In the genomic region with DNA sequence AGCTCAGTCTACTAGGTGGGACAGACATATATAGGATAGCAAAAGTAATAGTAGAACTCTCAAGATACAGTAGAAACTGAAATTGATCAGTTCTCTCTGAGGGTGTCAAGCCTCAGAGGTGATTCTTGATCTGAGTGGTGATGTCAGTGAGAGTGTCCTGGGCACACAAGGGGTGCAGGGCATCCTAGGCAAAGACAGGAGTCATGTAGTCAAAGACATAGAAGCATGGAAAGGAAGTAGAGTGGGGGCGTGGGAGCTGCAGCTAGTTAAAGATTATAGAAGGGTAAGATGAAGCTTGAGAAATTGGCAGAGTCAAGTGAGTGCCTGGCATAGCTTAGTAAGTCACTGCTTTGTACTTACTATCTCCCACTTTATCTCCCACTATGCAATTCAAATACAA, we compare ENCODE assay signal across 9 cellular contexts. TPM values are rescaled to one million over a fixed set of nuclear protein-coding genes. Genes with fewer than 3 reads are reported as not detected.
DNase-seq lines count a peak whose midpoint lies in the region; ATAC-seq and TF ChIP-seq lines count a peak whose summit lies in the region.
"Had no signal": no experiment of that assay in that cellular context is flagged by ENCODE, and none has a peak within 500 bp of the region (broad histone marks: within the 10 kb centered on the region; RNA-seq: fewer than 3 reads in every experiment).

No MANE protein-coding gene starts in this region.

- H3K4me1 ChIP-seq in transverse colon (peaks cover 0 to 15% (median 0%) of the 10 kb centered on the region in 4 donors), MM.1S (ENCODE audit: low read length) (no peaks in the 10 kb centered on the region)

- H3K27me3 ChIP-seq in transverse colon = no peaks in the 10 kb centered on the region
- no peaks in the 10 kb centered on the region for H3K27me3 ChIP-seq in MM.1S (replicated peaks; ENCODE audit: insufficient read depth, low read length)

- intact Hi-C loops in activated T-helper 2 cell treated with anti-CD3 and anti-CD28 coated beads, Interferon-gamma antibody, Interleukin-2, Interleukin-4, amounts not matched to agents 10 μg/mL and 5 μg/mL and 100 μg/mL, durations not matched to agents 14 hours and 24 hours and 36 hours (cut with micrococcal nuclease) = loop anchor here (1.0 to 5.0 kb wide), 7 partner anchors 25 to 355 kb away; no protein-coding TSS in a partner anchor
- intact Hi-C loops in transverse colon (cut with DNase I; ENCODE audit: low total_unique reads) = no loop called here

- no peak overlapping the region for H3K4me3 ChIP-seq in transverse colon
- H3K4me3 ChIP-seq in MM.1S (ENCODE audit: low read length) = no peak overlapping the region

- no peaks in the 10 kb centered on the region for H3K9me3 Mint-ChIP-seq in activated T-helper 2 cell treated with anti-CD3 and anti-CD28 coated beads, Interferon-gamma antibody, Interleukin-2, Interleukin-4, amounts not matched to agents 10 μg/mL and 5 μg/mL and 100 μg/mL, durations not matched to agents 14 hours and 24 hours and 36 hours
- no peaks in the 10 kb centered on the region for H3K9me3 Mint-ChIP-seq in stimulated activated naive CD8-positive, alpha-beta T cell treated with anti-CD3 and anti-CD28 coated beads, Interleukin-15, Interleukin-2, amounts not matched to agents 100 ng/mL and 50 ng/mL, for 24 hours
- H3K9me3 Mint-ChIP-seq: CD14-positive monocyte had no signal

- H3K4me3 Mint-ChIP-seq in activated T-helper 2 cell treated with anti-CD3 and anti-CD28 coated beads, Interferon-gamma antibody, Interleukin-2, Interleukin-4, amounts not matched to agents 10 μg/mL and 5 μg/mL and 100 μg/mL, durations not matched to agents 14 hours and 24 hours and 36 hours (ENCODE audit: low read depth) = no peak overlapping the region
- no peak overlapping the region for H3K4me3 Mint-ChIP-seq in stimulated activated naive CD8-positive, alpha-beta T cell treated with anti-CD3 and anti-CD28 coated beads, Interleukin-15, Interleukin-2, amounts not matched to agents 100 ng/mL and 50 ng/mL, for 24 hours
- H3K4me3 Mint-ChIP-seq: CD14-positive monocyte had no signal

- H3K27me3 Mint-ChIP-seq in activated T-helper 2 cell treated with anti-CD3 and anti-CD28 coated beads, Interferon-gamma antibody, Interleukin-2, Interleukin-4, amounts not matched to agents 10 μg/mL and 5 μg/mL and 100 μg/mL, durations not matched to agents 14 hours and 24 hours and 36 hours (ENCODE audit: low read depth) = no peaks in the 10 kb centered on the region
- H3K27me3 Mint-ChIP-seq in stimulated activated naive CD8-positive, alpha-beta T cell treated with anti-CD3 and anti-CD28 coated beads, Interleukin-15, Interleukin-2, amounts not matched to agents 100 ng/mL and 50 ng/mL, for 24 hours = no peaks in the 10 kb centered on the region

- no peaks in the 10 kb centered on the region for H3K79me2 ChIP-seq in MM.1S (ENCODE audit: low read length)

- H3K36me3 Mint-ChIP-seq in activated T-helper 2 cell treated with anti-CD3 and anti-CD28 coated beads, Interferon-gamma antibody, Interleukin-2, Interleukin-4, amounts not matched to agents 10 μg/mL and 5 μg/mL and 100 μg/mL, durations not matched to agents 14 hours and 24 hours and 36 hours (ENCODE audit: low read depth) = peaks cover 58% of the 10 kb centered on the region
- peaks cover 25% of the 10 kb centered on the region for H3K36me3 Mint-ChIP-seq in stimulated activated naive CD8-positive, alpha-beta T cell treated with anti-CD3 and anti-CD28 coated beads, Interleukin-15, Interleukin-2, amounts not matched to agents 100 ng/mL and 50 ng/mL, for 24 hours (ENCODE audit: low read depth)

- in situ Hi-C loops in transverse colon (cut with MboI; ENCODE audit: low pct_ligation_motif_present in 1 of 4, low pct_unique_long_range_greater_than_20kb in 1 of 4, low sequenced_read_pairs in 3 of 4) = loop anchor here in 2 of 4 donors (10.0 to 25.0 kb wide), 2 partner anchors 161 to 764 kb away; a partner anchor contains a TSS

- DNase-seq in stimulated activated CD4-positive, alpha-beta T cell treated with anti-CD3 and anti-CD28 coated beads, Interleukin-15, amount 100 ng/mL, for 24 hours = peak; percentile 48
- DNase-seq in stimulated activated CD4-positive, alpha-beta T cell treated with anti-CD3 and anti-CD28 coated beads, Interleukin-12 subunit alpha, Interleukin-12 subunit beta, amount 100 ng/mL, for 4 hours = no peak
- DNase-seq in activated T-helper 2 cell treated with anti-CD3 and anti-CD28 coated beads, Interferon-gamma antibody, Interleukin-2, Interleukin-4, amounts not matched to agents 10 μg/mL and 5 μg/mL and 100 μg/mL, durations not matched to agents 14 hours and 24 hours and 36 hours (ENCODE audit: low spot score) = no peak
- DNase-seq in middle frontal gyrus (ENCODE audit: extremely low spot score, low spot score) (no peak), transverse colon (no peak), MM.1S (no peak)

- peaks cover 47% of the 10 kb centered on the region for H3K4me1 Mint-ChIP-seq in activated T-helper 2 cell treated with anti-CD3 and anti-CD28 coated beads, Interferon-gamma antibody, Interleukin-2, Interleukin-4, amounts not matched to agents 10 μg/mL and 5 μg/mL and 100 μg/mL, durations not matched to agents 14 hours and 24 hours and 36 hours (ENCODE audit: low read depth)
- H3K4me1 Mint-ChIP-seq in stimulated activated naive CD8-positive, alpha-beta T cell treated with anti-CD3 and anti-CD28 coated beads, Interleukin-15, Interleukin-2, amounts not matched to agents 100 ng/mL and 50 ng/mL, for 24 hours (ENCODE audit: low read depth) = peaks cover 36% of the 10 kb centered on the region
- H3K4me1 Mint-ChIP-seq: CD14-positive monocyte had no signal

- peak; percentile 83 for ATAC-seq in HG02970 (IDR thresholded peaks at IDR 0.05; ENCODE audit: low FRiP score, unreplicated experiment)

- no peak overlapping the region for H2AFZ ChIP-seq in MM.1S (ENCODE audit: low read length)

- peak overlapping the region; percentile 38 for H3K27ac Mint-ChIP-seq in activated T-helper 2 cell treated with anti-CD3 and anti-CD28 coated beads, Interferon-gamma antibody, Interleukin-2, Interleukin-4, amounts not matched to agents 10 μg/mL and 5 μg/mL and 100 μg/mL, durations not matched to agents 14 hours and 24 hours and 36 hours
- peak overlapping the region; percentile 69 for H3K27ac Mint-ChIP-seq in stimulated activated naive CD8-positive, alpha-beta T cell treated with anti-CD3 and anti-CD28 coated beads, Interleukin-15, Interleukin-2, amounts not matched to agents 100 ng/mL and 50 ng/mL, for 24 hours

- no peak for TF ChIP-seq POLR2A in transverse colon (IDR thresholded peaks at IDR 0.05)

- H3K4me2 ChIP-seq in MM.1S (ENCODE audit: low read depth, low read length) = no peak overlapping the region

- no peaks in the 10 kb centered on the region for H3K9me3 ChIP-seq in transverse colon
- no peaks in the 10 kb centered on the region for H3K9me3 ChIP-seq in MM.1S (replicated peaks; ENCODE audit: insufficient read depth, low read length)

- H3K9me2 ChIP-seq in MM.1S (replicated peaks; ENCODE audit: insufficient read depth, low read length) = no peaks in the 10 kb centered on the region

- 51 to 57% methylated on average over 1 of the region's 1 CpG for WGBS in transverse colon (ENCODE audit: low coverage in 1 of 2), 2 donors

- H3K36me3 ChIP-seq in transverse colon (no peaks in the 10 kb centered on the region), MM.1S (replicated peaks; ENCODE audit: insufficient read depth, low read length) (no peaks in the 10 kb centered on the region)

- TF ChIP-seq CTCF in transverse colon (IDR thresholded peaks at IDR 0.05) = no peak
- TF ChIP-seq CTCF in MM.1S (IDR thresholded peaks at IDR 0.05; ENCODE audit: low read length) = no peak

- H3K27ac ChIP-seq in transverse colon (no peak overlapping the region), MM.1S (ENCODE audit: low read length) (no peak overlapping the region)

- no peak for TF ChIP-seq EP300 in transverse colon (IDR thresholded peaks at IDR 0.05; ENCODE audit: low read depth)

- no peaks in the 10 kb centered on the region for H4K20me1 ChIP-seq in MM.1S (ENCODE audit: insufficient read depth, low read length)

- no peaks in the 10 kb centered on the region for H3F3A ChIP-seq in MM.1S (ENCODE audit: insufficient read depth, low read length)

- no peak overlapping the region for H3K9ac ChIP-seq in MM.1S (ENCODE audit: low read length)

RNA-seq across cellular contexts. Expression of a gene that starts 22.8 kb away (rescaled TPM):
- total RNA-seq in activated T-helper 2 cell treated with anti-CD3 and anti-CD28 coated beads, Interferon-gamma antibody, Interleukin-2, Interleukin-4, amounts not matched to agents 10 μg/mL and 5 μg/mL and 100 μg/mL, durations not matched to agents 14 hours and 24 hours and 36 hours = 27.4 and 28.8 TPM in 2 replicates
- 1 to 10 TPM in 2 of 4 donors, under 1 TPM in 1, not detected in 1; 0.68 to 2.8 (median 1.3) TPM for total RNA-seq in transverse colon
